ENCODE assay signal across 1 cellular context in genomic region chr1:211710566-211711191, GRCh38.
TF ChIP-seq lines count a peak whose summit lies in the region.
"Not testable (repeated sequence)": the region's sequence is repeated elsewhere in the genome, so short reads cannot be mapped to it uniquely, and the experiment has no call there.

No MANE protein-coding gene starts in this region.

TF ChIP-seq in K562, 482 proteins besides CTCF, POLR2A, EP300 and RAD21 (continued from another document):
- TF ChIP-seq HINFP (tag; conservative IDR thresholded peaks at IDR 0.05; ENCODE audit: low read depth), result peak; percentile 63; the same call in 1 of the 2 replicates
- TF ChIP-seq PYGO2 (tag; IDR thresholded peaks at IDR 0.05), result peak; percentile 85
- TF ChIP-seq ZNF175 (CRISPR knock-in tag; IDR thresholded peaks at IDR 0.05; ENCODE audit: low read depth), result peak; percentile 76; the same call in 1 of the 2 replicates
- peak; percentile 48; the same call in 1 of the 2 replicates for TF ChIP-seq NFE2L1 (tag; IDR thresholded peaks at IDR 0.05; ENCODE audit: borderline replicate concordance, low read depth)
- TF ChIP-seq FOXA3 (CRISPR knock-in tag; conservative IDR thresholded peaks at IDR 0.05 in 1 of 2, IDR thresholded peaks at IDR 0.05 in 1 of 2), result peak; percentile 19 to 66; a peak in 1 of 4 replicates
- not testable (repeated sequence) for TF ChIP-seq NR4A1 (CRISPR knock-in tag; IDR thresholded peaks at IDR 0.05); ID3 (CRISPR knock-in tag; IDR thresholded peaks at IDR 0.05); NR2C1 (IDR thresholded peaks at IDR 0.05); PBX2 (CRISPR knock-in tag; IDR thresholded peaks at IDR 0.05; ENCODE audit: low read depth); ZNF740 (CRISPR knock-in tag; IDR thresholded peaks at IDR 0.05)
- peak; percentile 95 for TF ChIP-seq NR4A1 (tag; IDR thresholded peaks at IDR 0.05)
- TF ChIP-seq SMAD4 (CRISPR knock-in tag; conservative IDR thresholded peaks at IDR 0.05), result peak; percentile 51
- 0 out of 2 replicates have a peak, but pooled peaks have one; percentile 31 for TF ChIP-seq ZBTB34 (CRISPR knock-in tag; IDR thresholded peaks at IDR 0.05)
- TF ChIP-seq IRF9 (tag; IDR thresholded peaks at IDR 0.05), result peak; percentile 72
- peak; percentile 77 for TF ChIP-seq ZNF583 (CRISPR knock-in tag; IDR thresholded peaks at IDR 0.05)
- peak; percentile 26; the same call in 1 of the 2 replicates for TF ChIP-seq ZNF644 (tag; IDR thresholded peaks at IDR 0.05; ENCODE audit: low read depth)
- peak; percentile 93 for TF ChIP-seq HDAC8 (tag; IDR thresholded peaks at IDR 0.05)
- TF ChIP-seq ZNF766 (CRISPR knock-in tag; conservative IDR thresholded peaks at IDR 0.05), result peak; percentile 73
- TF ChIP-seq ZNF639 (CRISPR knock-in tag; conservative IDR thresholded peaks at IDR 0.05 in 1 of 2, IDR thresholded peaks at IDR 0.05 in 1 of 2), result peak in 1 of 2 experiments; percentile 29; a peak in 1 of 4 replicates
- peak; percentile 90 for TF ChIP-seq ID3 (tag; IDR thresholded peaks at IDR 0.05)
- TF ChIP-seq ZBTB11 (CRISPR knock-in tag; IDR thresholded peaks at IDR 0.05), result peak in 1 of 3 experiments; percentile 31; a peak in 1 of 6 replicates
- peak; percentile 83 for TF ChIP-seq NR2C1 (tag; IDR thresholded peaks at IDR 0.05)
- TF ChIP-seq ZNF589 (CRISPR knock-in tag; IDR thresholded peaks at IDR 0.05; ENCODE audit: low read depth), result peak; percentile 66; the same call in 1 of the 2 replicates
- peak; percentile 81 for TF ChIP-seq GTF2A2 (tag; IDR thresholded peaks at IDR 0.05)
- 0 out of 2 replicates have a peak, but pooled peaks have one; percentile 26 for TF ChIP-seq PBX2 (tag; conservative IDR thresholded peaks at IDR 0.05; ENCODE audit: low read depth)
- TF ChIP-seq TEAD2 (tag; IDR thresholded peaks at IDR 0.05), result peak; percentile 79
- TF ChIP-seq DMBX1 (CRISPR knock-in tag; IDR thresholded peaks at IDR 0.05; ENCODE audit: borderline replicate concordance), result peak; percentile 87
- TF ChIP-seq ZNF740 (tag; IDR thresholded peaks at IDR 0.05), result peak in 1 of 2 experiments; percentile 89; a peak in 2 of 4 replicates
- TF ChIP-seq CREB3 (tag; conservative IDR thresholded peaks at IDR 0.05; ENCODE audit: low read depth), result peak; percentile 85
- TF ChIP-seq ZNF668 (CRISPR knock-in tag; IDR thresholded peaks at IDR 0.05), result peak; percentile 86
- TF ChIP-seq ILK (tag; IDR thresholded peaks at IDR 0.05; ENCODE audit: borderline replicate concordance, low read depth), result peak; percentile 75
- TF ChIP-seq ZNF311 (CRISPR knock-in tag; IDR thresholded peaks at IDR 0.05), result peak; percentile 37; the same call in 1 of the 2 replicates
- peak; percentile 94 for TF ChIP-seq ZNF592 (IDR thresholded peaks at IDR 0.05)
- peak in 1 of 2 experiments; percentile 32; a peak in 1 of 4 replicates for TF ChIP-seq FOXK2 (conservative IDR thresholded peaks at IDR 0.05 in 1 of 2, IDR thresholded peaks at IDR 0.05 in 1 of 2; ENCODE audit: low read depth in 2 of 2)
- TF ChIP-seq PTRF (tag; IDR thresholded peaks at IDR 0.05), result peak; percentile 78; the same call in 1 of the 2 replicates
- TF ChIP-seq DDX20 (tag; IDR thresholded peaks at IDR 0.05; ENCODE audit: low read depth), result peak; percentile 77; the same call in 1 of the 2 replicates
- TF ChIP-seq BACH1 (tag; IDR thresholded peaks at IDR 0.05), result peak; percentile 26; the same call in 1 of the 2 replicates
- TF ChIP-seq PTTG1 (tag; IDR thresholded peaks at IDR 0.05; ENCODE audit: low read depth), result peak; percentile 65
- TF ChIP-seq MEF2D (tag; conservative IDR thresholded peaks at IDR 0.05; ENCODE audit: low read depth), result peak; percentile 86
- peak; percentile 67 for TF ChIP-seq MECOM (CRISPR knock-in tag; IDR thresholded peaks at IDR 0.05)
